Comparison of ENCODE assay signal across 18 cellular contexts in the genomic region with DNA sequence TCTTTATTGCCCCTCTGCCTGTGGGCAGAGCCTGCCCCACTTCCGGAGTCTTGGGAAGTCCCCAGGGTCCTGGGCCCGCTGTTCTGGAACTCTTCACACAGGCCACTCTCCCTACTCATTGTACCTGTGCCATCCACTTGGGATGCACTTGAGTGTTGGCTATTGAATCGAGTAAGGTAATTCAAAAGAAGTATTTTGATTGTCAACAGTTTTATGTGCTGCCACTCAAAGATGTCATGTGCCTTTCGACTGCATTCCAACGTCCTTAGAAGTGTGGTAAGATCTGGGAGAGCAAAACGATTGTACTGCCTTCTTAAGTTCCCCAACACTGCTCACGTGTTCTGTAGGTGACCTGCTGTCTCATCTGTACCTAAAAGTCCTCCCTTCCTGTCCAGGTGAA.
DNase-seq lines count a peak whose midpoint lies in the region; ATAC-seq and TF ChIP-seq lines count a peak whose summit lies in the region.
"Had no signal": no experiment of that assay in that cellular context is flagged by ENCODE, and none has a peak within 500 bp of the region (broad histone marks: within the 10 kb centered on the region; RNA-seq: fewer than 3 reads in every experiment).

No MANE protein-coding gene starts in this region.

- no peak overlapping the region for H2BK5ac ChIP-seq in neuronal stem cell (ENCODE audit: low read length)

- no peak overlapping the region for H4K91ac ChIP-seq in neuronal stem cell (ENCODE audit: low read depth, low read length, poor library complexity)

- no peaks in the 10 kb centered on the region for H3K36me3 ChIP-seq in neuronal stem cell (replicated peaks in 1 of 2; ENCODE audit: control insufficient read depth in 2 of 2, insufficient read depth in 2 of 2, low read length in 2 of 2)
- H3K36me3 ChIP-seq in upper lobe of right lung = no peaks in the 10 kb centered on the region
- H3K36me3 ChIP-seq in aorta (ENCODE audit: control insufficient read depth in 1 of 2, insufficient read depth in 2 of 2, low read length in 1 of 2) = no peaks in the 10 kb centered on the region

- no peak overlapping the region for H3K18ac ChIP-seq in neuronal stem cell (ENCODE audit: low read length)

- H3K4me1 ChIP-seq in neuronal stem cell (ENCODE audit: control insufficient read depth in 2 of 2, insufficient read depth in 1 of 2, low read depth in 1 of 2, low read length in 2 of 2) = no peaks in the 10 kb centered on the region
- no peaks in the 10 kb centered on the region for H3K4me1 ChIP-seq in upper lobe of right lung
- no peaks in the 10 kb centered on the region for H3K4me1 ChIP-seq in aorta (ENCODE audit: control insufficient read depth in 1 of 2, insufficient read depth in 2 of 2, low read length in 2 of 2)

- no peak overlapping the region for H4K8ac ChIP-seq in neuronal stem cell (ENCODE audit: low read depth, low read length)

- intact Hi-C loops in Right ventricle myocardium superior (cut with DNase I) (no loop called here), left ventricle myocardium superior (cut with micrococcal nuclease) (no loop called here), upper lobe of right lung (cut with DNase I) (no loop called here), aorta (cut with DNase I) (no loop called here)

- no peak overlapping the region for H3K4ac ChIP-seq in neuronal stem cell (ENCODE audit: low read length)

- H2AK5ac ChIP-seq in neuronal stem cell (ENCODE audit: low read depth, low read length) = no peak overlapping the region

- no peaks in the 10 kb centered on the region for H3K79me1 ChIP-seq in neuronal stem cell (ENCODE audit: low read depth, low read length)

- WGBS in neuronal stem cell (ENCODE audit: extremely low coverage in 2 of 2, insufficient read length in 2 of 2, insufficient replicate concordance in 1 of 2), 2 donors = no CpG with 5 or more reads among the region's 7 CpGs
- WGBS in aorta, 2 donors = 55 to 64% methylated on average over 7 of the region's 7 CpGs

- no peak overlapping the region for H3K4me2 ChIP-seq in neuronal stem cell (ENCODE audit: insufficient read depth, low read length, poor library complexity, severe bottlenecking)
- H3K4me2 ChIP-seq: GM23338 had no signal

- no peak overlapping the region for H2BK12ac ChIP-seq in neuronal stem cell (ENCODE audit: low read length)

- H3K4me3 ChIP-seq in neuronal stem cell (ENCODE audit: low read length in 2 of 2) (no peak overlapping the region), upper lobe of right lung (no peak overlapping the region), aorta (ENCODE audit: low read length in 2 of 2) (no peak overlapping the region)
- H3K4me3 ChIP-seq: GM23338 had no signal

- no peak overlapping the region for H3K14ac ChIP-seq in neuronal stem cell (ENCODE audit: low read length)

- H3K27me3 ChIP-seq in neuronal stem cell (ENCODE audit: control insufficient read depth in 3 of 3, insufficient read depth in 3 of 3, low read depth in 1 of 3, low read length in 3 of 3) = no peaks in the 10 kb centered on the region
- H3K27me3 ChIP-seq in upper lobe of right lung = no peaks in the 10 kb centered on the region
- no peaks in the 10 kb centered on the region for H3K27me3 ChIP-seq in aorta (ENCODE audit: control insufficient read depth in 1 of 2, insufficient read depth in 2 of 2, low read length in 1 of 2)

- no peaks in the 10 kb centered on the region for H3K9me3 ChIP-seq in neuronal stem cell (replicated peaks in 1 of 2; ENCODE audit: control insufficient read depth in 2 of 2, insufficient read depth in 1 of 2, low read depth in 1 of 2, low read length in 2 of 2)
- no peaks in the 10 kb centered on the region for H3K9me3 ChIP-seq in upper lobe of right lung
- no peaks in the 10 kb centered on the region for H3K9me3 ChIP-seq in aorta (ENCODE audit: control insufficient read depth, low read length)

- no peak overlapping the region for H2BK15ac ChIP-seq in neuronal stem cell (ENCODE audit: low read length)

- no peak overlapping the region for H3K27ac ChIP-seq in neuronal stem cell (replicated peaks; ENCODE audit: low read length)
- H3K27ac ChIP-seq in upper lobe of right lung = no peak overlapping the region
- H3K27ac ChIP-seq in aorta (ENCODE audit: low read depth in 1 of 2, low read length in 2 of 2) = no peak overlapping the region
- H3K27ac ChIP-seq: HL-60 had no signal

- no peak overlapping the region for H3K23ac ChIP-seq in neuronal stem cell (ENCODE audit: low read depth, low read length, poor library complexity)

- H3K9ac ChIP-seq in neuronal stem cell (ENCODE audit: low read depth, low read length, poor library complexity) = peak overlapping the region; percentile 5

- H2BK120ac ChIP-seq in neuronal stem cell (ENCODE audit: low read depth, low read length) = no peak overlapping the region

- no peak for DNase-seq in Right ventricle myocardium superior
- no peak for DNase-seq in left ventricle myocardium superior
- DNase-seq in left kidney (ENCODE audit: low read depth, low spot score) = peak; percentile 21
- no peak for DNase-seq in neuronal stem cell (ENCODE audit: low spot score)
- no peak for DNase-seq in upper lobe of right lung
- DNase-seq in effector CD8-positive, alpha-beta T cell (lab: John Stamatoyannopoulos, UW) = no peak
- DNase-seq in aorta = no peak
- DNase-seq: 8988T; AML-193; C1 segment of cervical spinal cord; Calu3; CD4-positive, alpha-beta T cell; DMS 273 treated with DMSO at 0.1 percent for 48 hours; EL; H7 had no signal

- H2AFZ ChIP-seq in neuronal stem cell (ENCODE audit: low read length) = no peak overlapping the region

- no peak for TF ChIP-seq CTCF in upper lobe of right lung (IDR thresholded peaks at IDR 0.05)

- ATAC-seq in Right ventricle myocardium superior (ENCODE audit: poor library complexity) (peak; percentile 18), left ventricle myocardium superior (no peak), upper lobe of right lung (peak; percentile 90), aorta (ENCODE audit: low FRiP score) (no peak), HG03378 (IDR thresholded peaks at IDR 0.05; ENCODE audit: unreplicated experiment) (no peak)
- ATAC-seq: GM23338 had no signal

Comparison
In these comparisons a context has a peak if more than half of its experiments do, and no peak if none do; other contexts are left out.
1. ATAC-seq: peak in Right ventricle myocardium superior (single experiment) and upper lobe of right lung (single experiment); none in left ventricle myocardium superior (single experiment), aorta (single experiment) and HG03378 (single experiment).